Comparison of ENCODE assay signal across 24 cellular contexts in the genomic region with DNA sequence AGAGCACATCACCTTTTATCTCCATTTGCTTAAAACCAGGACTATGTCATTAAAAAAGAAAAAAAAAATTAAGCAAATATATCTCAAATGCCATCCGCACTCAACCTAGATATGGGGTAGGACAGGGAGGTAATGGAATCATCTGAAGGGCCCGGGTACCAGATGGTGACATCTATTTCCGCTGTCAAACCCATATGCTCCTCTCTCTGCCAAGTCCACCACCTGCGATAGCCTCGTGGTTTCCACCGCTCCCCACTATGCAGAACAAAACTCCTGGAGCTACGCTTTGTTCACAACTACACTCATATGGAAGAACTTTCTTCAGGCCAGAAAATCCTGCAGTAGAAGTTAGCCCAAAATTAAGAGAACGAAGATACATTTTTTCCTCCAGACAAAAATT.
"Had no signal": no experiment of that assay in that cellular context is flagged by ENCODE, and none has a peak within 500 bp of the region (broad histone marks: within the 10 kb centered on the region; RNA-seq: fewer than 3 reads in every experiment).

No MANE protein-coding gene starts in this region.

- H3K9me3 ChIP-seq: body of pancreas, colonic mucosa, esophagus muscularis mucosa, heart left ventricle, suprapubic skin, transverse colon, vagina had no signal

- H3K36me3 Mint-ChIP-seq: activated naive CD4-positive, alpha-beta T cell treated with anti-CD3 and anti-CD28 coated beads, Interleukin-2, amount 10 ng/mL, durations not matched to agents 7 days and 5 days; naive thymus-derived CD4-positive, alpha-beta T cell; stimulated activated effector memory CD8-positive, alpha-beta T cell treated with anti-CD3 and anti-CD28 coated beads, Interleukin-12 subunit alpha, Interleukin-12 subunit beta, amount 100 ng/mL, for 72 hours; WTC11 had no signal

- H3K9me3 Mint-ChIP-seq: activated naive CD4-positive, alpha-beta T cell treated with anti-CD3 and anti-CD28 coated beads, Interleukin-2, amount 10 ng/mL, durations not matched to agents 7 days and 5 days; naive thymus-derived CD4-positive, alpha-beta T cell; neural crest cell; stimulated activated effector memory CD8-positive, alpha-beta T cell treated with anti-CD3 and anti-CD28 coated beads, Interleukin-12 subunit alpha, Interleukin-12 subunit beta, amount 100 ng/mL, for 72 hours; stimulated activated naive CD8-positive, alpha-beta T cell treated with anti-CD3 and anti-CD28 coated beads, Interleukin-15, amount 100 ng/mL, for 72 hours; T-helper 1 cell treated with Interleukin-12 subunit alpha and Interleukin-12 subunit beta and Interleukin-4 antibody, amounts not matched to agents 30 μg/mL and 1 μg/mL, for 36 hours; WTC11 had no signal

- H3K36me3 ChIP-seq: colonic mucosa, suprapubic skin, transverse colon, vagina had no signal

- H3K27ac ChIP-seq: body of pancreas, colonic mucosa, esophagus muscularis mucosa, heart left ventricle, suprapubic skin, transverse colon, vagina had no signal

- DNase-seq: activated CD8-positive, alpha-beta memory T cell treated with anti-CD3 and anti-CD28 coated beads for 24 hours; activated CD8-positive, alpha-beta memory T cell treated with anti-CD3 and anti-CD28 coated beads, Interleukin-2, amount 50 U/mL, for 4 hours; activated effector memory CD4-positive, alpha-beta T cell treated with Interleukin-2 at 50 U/mL for 16 hours; activated naive CD4-positive, alpha-beta T cell treated with anti-CD3 and anti-CD28 coated beads, Interleukin-2, amount 10 ng/mL, durations not matched to agents 7 days and 5 days; activated T-cell treated with anti-CD3 and anti-CD28 coated beads, Interleukin-2, amount 50 U/mL, for 48 hours; body of pancreas; colonic mucosa; heart left ventricle; kidney; naive thymus-derived CD4-positive, alpha-beta T cell; occipital lobe; small intestine; stimulated activated CD4-positive, alpha-beta T cell treated with anti-CD3 and anti-CD28 coated beads, Interleukin-2, amount 100 ng/mL, for 24 hours; stimulated activated naive CD8-positive, alpha-beta T cell treated with anti-CD3 and anti-CD28 coated beads, Interleukin-15, amount 100 ng/mL, for 72 hours; T1000; transverse colon had no signal

- H3K27me3 ChIP-seq: body of pancreas, colonic mucosa, esophagus muscularis mucosa, heart left ventricle, suprapubic skin, transverse colon, vagina had no signal

- H3K4me1 Mint-ChIP-seq: activated naive CD4-positive, alpha-beta T cell treated with anti-CD3 and anti-CD28 coated beads, Interleukin-2, amount 10 ng/mL, durations not matched to agents 7 days and 5 days; naive thymus-derived CD4-positive, alpha-beta T cell; stimulated activated effector memory CD8-positive, alpha-beta T cell treated with anti-CD3 and anti-CD28 coated beads, Interleukin-12 subunit alpha, Interleukin-12 subunit beta, amount 100 ng/mL, for 72 hours; stimulated activated naive CD8-positive, alpha-beta T cell treated with anti-CD3 and anti-CD28 coated beads, Interleukin-15, amount 100 ng/mL, for 72 hours had no signal

- H3K4me3 Mint-ChIP-seq: activated naive CD4-positive, alpha-beta T cell treated with anti-CD3 and anti-CD28 coated beads, Interleukin-2, amount 10 ng/mL, durations not matched to agents 7 days and 5 days; naive thymus-derived CD4-positive, alpha-beta T cell; neural crest cell; stimulated activated effector memory CD8-positive, alpha-beta T cell treated with anti-CD3 and anti-CD28 coated beads, Interleukin-12 subunit alpha, Interleukin-12 subunit beta, amount 100 ng/mL, for 72 hours; stimulated activated naive CD8-positive, alpha-beta T cell treated with anti-CD3 and anti-CD28 coated beads, Interleukin-15, amount 100 ng/mL, for 72 hours; T-helper 1 cell treated with Interleukin-12 subunit alpha and Interleukin-12 subunit beta and Interleukin-4 antibody, amounts not matched to agents 30 μg/mL and 1 μg/mL, for 36 hours; WTC11 had no signal

- H3K27ac Mint-ChIP-seq: activated naive CD4-positive, alpha-beta T cell treated with anti-CD3 and anti-CD28 coated beads, Interleukin-2, amount 10 ng/mL, durations not matched to agents 7 days and 5 days; stimulated activated effector memory CD8-positive, alpha-beta T cell treated with anti-CD3 and anti-CD28 coated beads, Interleukin-12 subunit alpha, Interleukin-12 subunit beta, amount 100 ng/mL, for 72 hours; stimulated activated naive CD8-positive, alpha-beta T cell treated with anti-CD3 and anti-CD28 coated beads, Interleukin-15, amount 100 ng/mL, for 72 hours; T-helper 1 cell treated with Interleukin-12 subunit alpha and Interleukin-12 subunit beta and Interleukin-4 antibody, amounts not matched to agents 30 μg/mL and 1 μg/mL, for 36 hours; WTC11 had no signal

- H3K4me1 ChIP-seq: body of pancreas, colonic mucosa, heart left ventricle, suprapubic skin, transverse colon, vagina had no signal

- H3K4me3 ChIP-seq: body of pancreas, colonic mucosa, esophagus muscularis mucosa, heart left ventricle, lung, suprapubic skin, transverse colon, vagina had no signal
